1 cellular context compared by ENCODE assay signal in genomic region chr3:149317072-149317471, GRCh38.
TF ChIP-seq lines count a peak whose summit lies in the region.

No MANE protein-coding gene starts in this region.

TF ChIP-seq in A549, 52 proteins besides CTCF, POLR2A, EP300 and RAD21 (continued from another document):
- no peak for TF ChIP-seq REST (IDR thresholded peaks at IDR 0.05)
- TF ChIP-seq KDM5A (IDR thresholded peaks at IDR 0.05), result no peak
- TF ChIP-seq MYC (IDR thresholded peaks at IDR 0.05; ENCODE audit: borderline replicate concordance, low read length), result no peak
